Comparison of ENCODE assay signal across 1 cellular context in genomic region chr7:84041649-84042048, GRCh38.
TF ChIP-seq lines count a peak whose summit lies in the region.

No MANE protein-coding gene starts in this region.

TF ChIP-seq in GM23338, 12 proteins besides CTCF, POLR2A, EP300 and RAD21 (continued from another document):
- TF ChIP-seq, protein P1, sequence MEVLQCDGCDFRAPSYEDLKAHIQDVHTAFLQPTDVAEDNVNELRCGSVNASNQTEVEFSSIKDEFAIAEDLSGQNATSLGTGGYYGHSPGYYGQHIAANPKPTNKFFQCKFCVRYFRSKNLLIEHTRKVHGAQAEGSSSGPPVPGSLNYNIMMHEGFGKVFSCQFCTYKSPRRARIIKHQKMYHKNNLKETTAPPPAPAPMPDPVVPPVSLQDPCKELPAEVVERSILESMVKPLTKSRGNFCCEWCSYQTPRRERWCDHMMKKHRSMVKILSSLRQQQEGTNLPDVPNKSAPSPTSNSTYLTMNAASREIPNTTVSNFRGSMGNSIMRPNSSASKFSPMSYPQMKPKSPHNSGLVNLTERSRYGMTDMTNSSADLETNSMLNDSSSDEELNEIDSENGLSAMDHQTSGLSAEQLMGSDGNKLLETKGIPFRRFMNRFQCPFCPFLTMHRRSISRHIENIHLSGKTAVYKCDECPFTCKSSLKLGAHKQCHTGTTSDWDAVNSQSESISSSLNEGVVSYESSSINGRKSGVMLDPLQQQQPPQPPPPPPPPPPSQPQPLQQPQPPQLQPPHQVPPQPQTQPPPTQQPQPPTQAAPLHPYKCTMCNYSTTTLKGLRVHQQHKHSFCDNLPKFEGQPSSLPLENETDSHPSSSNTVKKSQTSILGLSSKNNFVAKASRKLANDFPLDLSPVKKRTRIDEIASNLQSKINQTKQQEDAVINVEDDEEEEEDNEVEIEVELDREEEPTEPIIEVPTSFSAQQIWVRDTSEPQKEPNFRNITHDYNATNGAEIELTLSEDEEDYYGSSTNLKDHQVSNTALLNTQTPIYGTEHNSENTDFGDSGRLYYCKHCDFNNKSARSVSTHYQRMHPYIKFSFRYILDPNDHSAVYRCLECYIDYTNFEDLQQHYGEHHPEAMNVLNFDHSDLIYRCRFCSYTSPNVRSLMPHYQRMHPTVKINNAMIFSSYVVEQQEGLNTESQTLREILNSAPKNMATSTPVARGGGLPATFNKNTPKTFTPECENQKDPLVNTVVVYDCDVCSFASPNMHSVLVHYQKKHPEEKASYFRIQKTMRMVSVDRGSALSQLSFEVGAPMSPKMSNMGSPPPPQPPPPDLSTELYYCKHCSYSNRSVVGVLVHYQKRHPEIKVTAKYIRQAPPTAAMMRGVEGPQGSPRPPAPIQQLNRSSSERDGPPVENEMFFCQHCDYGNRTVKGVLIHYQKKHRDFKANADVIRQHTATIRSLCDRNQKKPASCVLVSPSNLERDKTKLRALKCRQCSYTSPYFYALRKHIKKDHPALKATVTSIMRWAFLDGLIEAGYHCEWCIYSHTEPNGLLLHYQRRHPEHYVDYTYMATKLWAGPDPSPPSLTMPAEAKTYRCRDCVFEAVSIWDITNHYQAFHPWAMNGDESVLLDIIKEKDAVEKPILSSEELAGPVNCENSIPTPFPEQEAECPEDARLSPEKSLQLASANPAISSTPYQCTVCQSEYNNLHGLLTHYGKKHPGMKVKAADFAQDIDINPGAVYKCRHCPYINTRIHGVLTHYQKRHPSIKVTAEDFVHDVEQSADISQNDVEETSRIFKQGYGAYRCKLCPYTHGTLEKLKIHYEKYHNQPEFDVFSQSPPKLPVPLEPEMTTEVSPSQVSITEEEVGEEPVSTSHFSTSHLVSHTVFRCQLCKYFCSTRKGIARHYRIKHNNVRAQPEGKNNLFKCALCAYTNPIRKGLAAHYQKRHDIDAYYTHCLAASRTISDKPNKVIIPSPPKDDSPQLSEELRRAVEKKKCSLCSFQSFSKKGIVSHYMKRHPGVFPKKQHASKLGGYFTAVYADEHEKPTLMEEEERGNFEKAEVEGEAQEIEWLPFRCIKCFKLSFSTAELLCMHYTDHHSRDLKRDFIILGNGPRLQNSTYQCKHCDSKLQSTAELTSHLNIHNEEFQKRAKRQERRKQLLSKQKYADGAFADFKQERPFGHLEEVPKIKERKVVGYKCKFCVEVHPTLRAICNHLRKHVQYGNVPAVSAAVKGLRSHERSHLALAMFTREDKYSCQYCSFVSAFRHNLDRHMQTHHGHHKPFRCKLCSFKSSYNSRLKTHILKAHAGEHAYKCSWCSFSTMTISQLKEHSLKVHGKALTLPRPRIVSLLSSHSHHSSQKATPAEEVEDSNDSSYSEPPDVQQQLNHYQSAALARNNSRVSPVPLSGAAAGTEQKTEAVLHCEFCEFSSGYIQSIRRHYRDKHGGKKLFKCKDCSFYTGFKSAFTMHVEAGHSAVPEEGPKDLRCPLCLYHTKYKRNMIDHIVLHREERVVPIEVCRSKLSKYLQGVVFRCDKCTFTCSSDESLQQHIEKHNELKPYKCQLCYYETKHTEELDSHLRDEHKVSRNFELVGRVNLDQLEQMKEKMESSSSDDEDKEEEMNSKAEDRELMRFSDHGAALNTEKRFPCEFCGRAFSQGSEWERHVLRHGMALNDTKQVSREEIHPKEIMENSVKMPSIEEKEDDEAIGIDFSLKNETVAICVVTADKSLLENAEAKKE (CRISPR knock-in tag; IDR thresholded peaks at IDR 0.05) = no peak
- no peak for TF ChIP-seq JUNB (IDR thresholded peaks at IDR 0.05; ENCODE audit: unreplicated experiment)
- TF ChIP-seq, protein P2, sequence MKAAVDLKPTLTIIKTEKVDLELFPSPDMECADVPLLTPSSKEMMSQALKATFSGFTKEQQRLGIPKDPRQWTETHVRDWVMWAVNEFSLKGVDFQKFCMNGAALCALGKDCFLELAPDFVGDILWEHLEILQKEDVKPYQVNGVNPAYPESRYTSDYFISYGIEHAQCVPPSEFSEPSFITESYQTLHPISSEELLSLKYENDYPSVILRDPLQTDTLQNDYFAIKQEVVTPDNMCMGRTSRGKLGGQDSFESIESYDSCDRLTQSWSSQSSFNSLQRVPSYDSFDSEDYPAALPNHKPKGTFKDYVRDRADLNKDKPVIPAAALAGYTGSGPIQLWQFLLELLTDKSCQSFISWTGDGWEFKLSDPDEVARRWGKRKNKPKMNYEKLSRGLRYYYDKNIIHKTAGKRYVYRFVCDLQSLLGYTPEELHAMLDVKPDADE (IDR thresholded peaks at IDR 0.05) = no peak
- no peak for TF ChIP-seq EZH2phosphoT487 (IDR thresholded peaks at IDR 0.05; ENCODE audit: unreplicated experiment)
- no peak for TF ChIP-seq CREB1 (CRISPR knock-in tag; IDR thresholded peaks at IDR 0.05; ENCODE audit: low read depth)
- TF ChIP-seq, protein P3, sequence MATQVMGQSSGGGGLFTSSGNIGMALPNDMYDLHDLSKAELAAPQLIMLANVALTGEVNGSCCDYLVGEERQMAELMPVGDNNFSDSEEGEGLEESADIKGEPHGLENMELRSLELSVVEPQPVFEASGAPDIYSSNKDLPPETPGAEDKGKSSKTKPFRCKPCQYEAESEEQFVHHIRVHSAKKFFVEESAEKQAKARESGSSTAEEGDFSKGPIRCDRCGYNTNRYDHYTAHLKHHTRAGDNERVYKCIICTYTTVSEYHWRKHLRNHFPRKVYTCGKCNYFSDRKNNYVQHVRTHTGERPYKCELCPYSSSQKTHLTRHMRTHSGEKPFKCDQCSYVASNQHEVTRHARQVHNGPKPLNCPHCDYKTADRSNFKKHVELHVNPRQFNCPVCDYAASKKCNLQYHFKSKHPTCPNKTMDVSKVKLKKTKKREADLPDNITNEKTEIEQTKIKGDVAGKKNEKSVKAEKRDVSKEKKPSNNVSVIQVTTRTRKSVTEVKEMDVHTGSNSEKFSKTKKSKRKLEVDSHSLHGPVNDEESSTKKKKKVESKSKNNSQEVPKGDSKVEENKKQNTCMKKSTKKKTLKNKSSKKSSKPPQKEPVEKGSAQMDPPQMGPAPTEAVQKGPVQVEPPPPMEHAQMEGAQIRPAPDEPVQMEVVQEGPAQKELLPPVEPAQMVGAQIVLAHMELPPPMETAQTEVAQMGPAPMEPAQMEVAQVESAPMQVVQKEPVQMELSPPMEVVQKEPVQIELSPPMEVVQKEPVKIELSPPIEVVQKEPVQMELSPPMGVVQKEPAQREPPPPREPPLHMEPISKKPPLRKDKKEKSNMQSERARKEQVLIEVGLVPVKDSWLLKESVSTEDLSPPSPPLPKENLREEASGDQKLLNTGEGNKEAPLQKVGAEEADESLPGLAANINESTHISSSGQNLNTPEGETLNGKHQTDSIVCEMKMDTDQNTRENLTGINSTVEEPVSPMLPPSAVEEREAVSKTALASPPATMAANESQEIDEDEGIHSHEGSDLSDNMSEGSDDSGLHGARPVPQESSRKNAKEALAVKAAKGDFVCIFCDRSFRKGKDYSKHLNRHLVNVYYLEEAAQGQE (IDR thresholded peaks at IDR 0.05; ENCODE audit: unreplicated experiment) = no peak
- no peak for TF ChIP-seq NANOG (IDR thresholded peaks at IDR 0.05; ENCODE audit: borderline replicate concordance)
